In genomic region chr17:76560036-76560876, GRCh38 we compare ENCODE assay signal across 1 cellular context.
TF ChIP-seq lines count a peak whose summit lies in the region.

No MANE protein-coding gene starts in this region.

TF ChIP-seq in GM12878, 131 proteins besides CTCF, POLR2A, EP300 and RAD21:
- TF ChIP-seq JUNB (IDR thresholded peaks at IDR 0.05) (peak; percentile 39; the same call in 1 of the 2 replicates), HDGF (IDR thresholded peaks at IDR 0.05) (peak; percentile 63; the same call in 1 of the 2 replicates), PKNOX1 (IDR thresholded peaks at IDR 0.05) (peak; percentile 44; the same call in 1 of the 2 replicates), TAF1 (IDR thresholded peaks at IDR 0.05; ENCODE audit: borderline replicate concordance, low read depth, low read length) (0 out of 2 replicates have a peak, but pooled peaks have one; percentile 27), MLLT1 (IDR thresholded peaks at IDR 0.05) (0 out of 2 replicates have a peak, but pooled peaks have one; percentile 26), CREB1 (IDR thresholded peaks at IDR 0.05; ENCODE audit: low read depth) (peak; percentile 49; the same call in 1 of the 2 replicates), PAX5 (IDR thresholded peaks at IDR 0.05; ENCODE audit: borderline replicate concordance, low read depth, low read length) (no peak)
- TF ChIP-seq, protein P1, sequence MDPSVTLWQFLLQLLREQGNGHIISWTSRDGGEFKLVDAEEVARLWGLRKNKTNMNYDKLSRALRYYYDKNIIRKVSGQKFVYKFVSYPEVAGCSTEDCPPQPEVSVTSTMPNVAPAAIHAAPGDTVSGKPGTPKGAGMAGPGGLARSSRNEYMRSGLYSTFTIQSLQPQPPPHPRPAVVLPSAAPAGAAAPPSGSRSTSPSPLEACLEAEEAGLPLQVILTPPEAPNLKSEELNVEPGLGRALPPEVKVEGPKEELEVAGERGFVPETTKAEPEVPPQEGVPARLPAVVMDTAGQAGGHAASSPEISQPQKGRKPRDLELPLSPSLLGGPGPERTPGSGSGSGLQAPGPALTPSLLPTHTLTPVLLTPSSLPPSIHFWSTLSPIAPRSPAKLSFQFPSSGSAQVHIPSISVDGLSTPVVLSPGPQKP (IDR thresholded peaks at IDR 0.05; ENCODE audit: low read depth, low read length), result no peak
